19 cellular contexts compared by ENCODE assay signal in genomic region chr3:45165497-45166282, GRCh38. TPM values are rescaled to one million over a fixed set of nuclear protein-coding genes. Genes with fewer than 3 reads are reported as not detected.
DNase-seq lines count a peak whose midpoint lies in the region; ATAC-seq, FAIRE-seq and TF ChIP-seq lines count a peak whose summit lies in the region.
"Had no signal": no experiment of that assay in that cellular context is flagged by ENCODE, and none has a peak within 500 bp of the region (broad histone marks: within the 10 kb centered on the region; RNA-seq: fewer than 3 reads in every experiment).

No MANE protein-coding gene starts in this region.

- peak overlapping the region in 1 of 4 donors; percentile 29 for H3K4me3 Mint-ChIP-seq in CD4-positive, CD25-positive, alpha-beta regulatory T cell
- H3K4me3 Mint-ChIP-seq: activated naive CD4-positive, alpha-beta T cell treated with anti-CD3 and anti-CD28 coated beads, Interleukin-2, amount 50 U/mL, for 24 hours; naive thymus-derived CD8-positive, alpha-beta T cell had no signal

- no peak for TF ChIP-seq POLR2A in K562 (conservative IDR thresholded peaks at IDR 0.05)

- H3K79me2 ChIP-seq in K562 (ENCODE audit: control insufficient read depth, insufficient read depth, low read length), result no peaks in the 10 kb centered on the region

- peaks cover 7 to 42% (median 22%) of the 10 kb centered on the region in 4 donors for H3K4me1 Mint-ChIP-seq in CD4-positive, CD25-positive, alpha-beta regulatory T cell

- intact Hi-C loops in K562 (cut with micrococcal nuclease) (no loop called here), mucosa of descending colon (cut with DNase I, micrococcal nuclease) (no loop called here)

- no peak for TF ChIP-seq CTCF in K562 (IDR thresholded peaks at IDR 0.05 in 2 of 3, conservative IDR thresholded peaks at IDR 0.05 in 1 of 3; ENCODE audit: insufficient read depth in 2 of 3, low read depth in 1 of 3, low read length in 3 of 3)
- TF ChIP-seq CTCF in mucosa of descending colon (IDR thresholded peaks at IDR 0.05), result no peak

- TF ChIP-seq RAD21 in K562 (CRISPR knock-in tag; conservative IDR thresholded peaks at IDR 0.05 in 1 of 2, IDR thresholded peaks at IDR 0.05 in 1 of 2), result no peak

- H3K4me3 ChIP-seq in CD4-positive, CD25-positive, alpha-beta regulatory T cell (ENCODE audit: low read depth, low read length), result no peak overlapping the region
- no peak overlapping the region for H3K4me3 ChIP-seq in K562
- H3K4me3 ChIP-seq in mucosa of descending colon, result no peak overlapping the region
- H3K4me3 ChIP-seq: GM23248, heart left ventricle, sigmoid colon had no signal

- 51% methylated on average over 10 of the region's 10 CpGs for WGBS in K562 (ENCODE audit: insufficient coverage, low coverage, missing lambda C conversion rate)

- H3K36me3 Mint-ChIP-seq in CD4-positive, CD25-positive, alpha-beta regulatory T cell, result no peaks in the 10 kb centered on the region

- POLR2A ChIA-PET in K562 (lab: Yijun Ruan, JAX), result interaction anchor here (0.6 to 1.4 kb wide), 4 partner anchors 11 to 28 kb away, joined by 3 to 4 read pairs (median 4); no protein-coding TSS in a partner anchor

- no peaks in the 10 kb centered on the region for H3K36me3 ChIP-seq in CD4-positive, CD25-positive, alpha-beta regulatory T cell (ENCODE audit: control insufficient read depth, insufficient read depth, low read length)
- H3K36me3 ChIP-seq in K562 (ENCODE audit: control insufficient read depth, insufficient read depth, low read length) (no peaks in the 10 kb centered on the region), mucosa of descending colon (ENCODE audit: low read depth) (no peaks in the 10 kb centered on the region)
- H3K36me3 ChIP-seq: BE2C, heart left ventricle, sigmoid colon had no signal

- BruUV-seq in K562 (replicated peaks; lab: Mats Ljungman, UMichigan), result no TSS peak

- ATAC-seq in CD4-positive, CD25-positive, alpha-beta regulatory T cell (ENCODE audit: low read depth in 2 of 2), result no peak
- no peak for ATAC-seq in K562
- ATAC-seq in mucosa of descending colon, result peak; percentile 41
- ATAC-seq in HG02885 (IDR thresholded peaks at IDR 0.05; ENCODE audit: poor library complexity, unreplicated experiment), result no peak
- ATAC-seq: naive thymus-derived CD8-positive, alpha-beta T cell had no signal

- no peaks in the 10 kb centered on the region for H4K20me1 ChIP-seq in K562 (replicated peaks; ENCODE audit: control insufficient read depth, insufficient read depth, low read length)

- peak overlapping the region in 2 of 3 donors; percentile 85 to 92 for H3K27ac Mint-ChIP-seq in CD4-positive, CD25-positive, alpha-beta regulatory T cell
- H3K27ac Mint-ChIP-seq: activated naive CD4-positive, alpha-beta T cell treated with anti-CD3 and anti-CD28 coated beads, Interleukin-2, amount 50 U/mL, for 24 hours had no signal

- H3K9ac ChIP-seq in K562 (ENCODE audit: insufficient read depth in 1 of 2, low read depth in 2 of 2, low read length in 2 of 2), result no peak overlapping the region
- H3K9ac ChIP-seq: GM23248 had no signal

- peaks cover 6% of the 10 kb centered on the region for H3K27me3 Mint-ChIP-seq in CD4-positive, CD25-positive, alpha-beta regulatory T cell
- H3K27me3 Mint-ChIP-seq: activated naive CD4-positive, alpha-beta T cell treated with anti-CD3 and anti-CD28 coated beads, Interleukin-2, amount 50 U/mL, for 24 hours had no signal

- CTCF ChIA-PET in K562 (lab: Yijun Ruan, JAX; ENCODE audit: low intra/inter-chr PET ratio), result no interaction called here

- peak overlapping the region; percentile 90 for H2AFZ ChIP-seq in K562 (ENCODE audit: low read depth, low read length)
- H2AFZ ChIP-seq: GM23248 had no signal

- H3K27ac ChIP-seq in CD4-positive, CD25-positive, alpha-beta regulatory T cell (ENCODE audit: insufficient read depth, low read length, poor library complexity, severe bottlenecking), result no peak overlapping the region
- H3K27ac ChIP-seq in K562 (ENCODE audit: extremely low read depth, low read depth, low read length), result peak overlapping the region; percentile 59; the same call in 1 of the 3 replicates
- H3K27ac ChIP-seq: heart left ventricle, sigmoid colon had no signal

- peaks cover 0 to 2% (median 0%) of the 10 kb centered on the region in 7 donors for H3K9me3 Mint-ChIP-seq in CD4-positive, CD25-positive, alpha-beta regulatory T cell
- H3K9me3 Mint-ChIP-seq: activated naive CD4-positive, alpha-beta T cell treated with anti-CD3 and anti-CD28 coated beads, Interleukin-2, amount 50 U/mL, for 24 hours had no signal

- in situ Hi-C loops in K562 (cut with MboI), result no loop called here

- H3K27me3 ChIP-seq in CD4-positive, CD25-positive, alpha-beta regulatory T cell (ENCODE audit: control insufficient read depth, insufficient read depth, low read length), result no peaks in the 10 kb centered on the region
- no peaks in the 10 kb centered on the region for H3K27me3 ChIP-seq in K562 (ENCODE audit: control insufficient read depth in 2 of 2, insufficient read depth in 2 of 2, low read length in 2 of 2)
- H3K27me3 ChIP-seq: BE2C, heart left ventricle, sigmoid colon had no signal

- H3K4me2 ChIP-seq in K562 (ENCODE audit: insufficient read depth, low read length), result no peak overlapping the region

- H3K9me1 ChIP-seq in K562 (ENCODE audit: control insufficient read depth, insufficient read depth, low read length), result peaks cover 4% of the 10 kb centered on the region

- FAIRE-seq in K562 (lab: Jason Lieb, UNC), result no peak
- FAIRE-seq: G401.6, TTC549 had no signal

- DNase-seq in CD4-positive, CD25-positive, alpha-beta regulatory T cell, result no peak
- DNase-seq in HT1080 (ENCODE audit: low read depth), result peak; percentile 73
- no peak for DNase-seq in K562 (ENCODE audit: extremely low read depth in 1 of 4, low spot score in 3 of 4)
- no peak for DNase-seq in mucosa of descending colon
- no peak for DNase-seq in hepatic stellate cell (ENCODE audit: low spot score)
- no peak for DNase-seq in NCI-H1048 (lab: John Stamatoyannopoulos, UW)
- DNase-seq: activated CD4-positive, alpha-beta T cell treated with anti-CD3 and anti-CD28 coated beads, Interleukin-2, amount 50 U/mL, for 1 hour; BE2C; GM23248; heart left ventricle; naive thymus-derived CD8-positive, alpha-beta T cell; NCI-H82; posterior cingulate gyrus; sigmoid colon; stimulated activated naive CD4-positive, alpha-beta T cell had no signal

- no peak for TF ChIP-seq EP300 in K562 (IDR thresholded peaks at IDR 0.05; ENCODE audit: low read length)

- peaks cover 17% of the 10 kb centered on the region for H3K4me1 ChIP-seq in CD4-positive, CD25-positive, alpha-beta regulatory T cell (ENCODE audit: control insufficient read depth, insufficient read depth, low read length, poor library complexity, severe bottlenecking)
- H3K4me1 ChIP-seq in K562 (replicated peaks in 1 of 2; ENCODE audit: control insufficient read depth in 2 of 2, insufficient read depth in 2 of 2, low read length in 2 of 2) (peaks cover 12 to 51% of the 10 kb centered on the region in 2 experiments), mucosa of descending colon (ENCODE audit: low read depth) (peaks cover 6% of the 10 kb centered on the region)
- H3K4me1 ChIP-seq: BE2C had no signal

- no peaks in the 10 kb centered on the region for H3K9me3 ChIP-seq in CD4-positive, CD25-positive, alpha-beta regulatory T cell (ENCODE audit: control insufficient read depth in 2 of 2, low read length in 2 of 2)
- peaks cover 10% of the 10 kb centered on the region for H3K9me3 ChIP-seq in K562 (replicated peaks; ENCODE audit: control insufficient read depth, insufficient read depth, low read depth, low read length)
- no peaks in the 10 kb centered on the region for H3K9me3 ChIP-seq in mucosa of descending colon
- H3K9me3 ChIP-seq: BE2C, heart left ventricle, sigmoid colon had no signal

TF ChIP-seq in K562, 482 proteins besides CTCF, POLR2A, EP300 and RAD21 (continues in another document):
- TF ChIP-seq LEF1 (IDR thresholded peaks at IDR 0.05), result no peak
- TF ChIP-seq ZNF280B (CRISPR knock-in tag; IDR thresholded peaks at IDR 0.05), result 0 out of 2 replicates have a peak, but pooled peaks have one; percentile 21

RNA-seq across cellular contexts. Expression of gene CDCP1, which starts 19.5 kb away (rescaled TPM):
- total RNA-seq in CD4-positive, CD25-positive, alpha-beta regulatory T cell, result 0.54 TPM
- 1 to 10 TPM in 2 of 4 donors, under 1 TPM in 2; 0.47 to 2.5 (median 1.5) TPM for polyA plus RNA-seq in CD4-positive, CD25-positive, alpha-beta regulatory T cell
- total RNA-seq in HT1080 (2014; rRNA removed; shearing (Covaris generic)), result 16.9 and 23.8 TPM in 2 replicates
- 45.0 and 51.3 TPM in 2 replicates for polyA plus RNA-seq in HT1080 (2015; cell fraction: cytosol; rRNA removed)
- polyA plus RNA-seq in HT1080 (2015; cell fraction: nucleus; rRNA removed), result 49.2 and 55.4 TPM in 2 replicates
- 51.7 and 78.6 TPM in 2 replicates for total RNA-seq in K562 (2011; cell fraction: chromatin; rRNA removed; ENCODE audit: low replicate concordance)
- 37.6 and 51.9 TPM in 2 replicates for total RNA-seq in K562 (2011; cell fraction: nucleolus; rRNA removed)
- total RNA-seq in K562 (2011; cell fraction: nucleoplasm; rRNA removed), result 53.8 and 71.8 TPM in 2 replicates
- total RNA-seq in K562 (2014; rRNA removed), result 5.2 and 6.4 TPM in 2 replicates
- 5.5 and 6.5 TPM in 2 replicates for total RNA-seq in K562 (2014; rRNA removed; fragmentation: Illumina TruSeq; extraction: Trizol)
- 5.0 and 5.1 TPM in 2 replicates for total RNA-seq in K562 (2015; rRNA removed; fragmentation: Illumina TruSeq; extraction: Trizol)
- total RNA-seq in K562 (2021), result 13.9 and 16.4 TPM in 2 replicates
- 13.9 and 14.5 TPM in 2 replicates for polyA plus RNA-seq in K562 (2011; rRNA removed)
- polyA plus RNA-seq in K562 (2011; cell fraction: cytosol; rRNA removed), result 15.2 and 15.5 TPM in 2 replicates
- polyA plus RNA-seq in K562 (2011; cell fraction: nucleus; rRNA removed), result 13.1 and 19.9 TPM in 2 replicates
- 10.4 and 16.8 TPM in 2 replicates for polyA plus RNA-seq in K562 (2012)
- 9.8 and 11.2 TPM in 2 replicates for polyA plus RNA-seq in K562 (2014; fragmentation: Illumina TruSeq; extraction: Trizol)
- 1 to 10 TPM; 3.9 to 4.8 TPM for polyA plus RNA-seq in K562 (2014; fragmentation: Nextera tagmentation; extraction: Ambion mirVana)
- 5.1 and 6.0 TPM in 2 replicates for polyA plus RNA-seq in K562 (2014; rRNA removed)
- 18.4 and 20.2 TPM in 2 replicates for polyA minus RNA-seq in K562 (2011; rRNA and poly(A)+ RNA removed)
- 19.9 and 20.8 TPM in 2 replicates for polyA minus RNA-seq in K562 (2011; cell fraction: cytosol; rRNA and poly(A)+ RNA removed)
- polyA minus RNA-seq in K562 (2011; cell fraction: nucleus; rRNA and poly(A)+ RNA removed), result 7.9 and 14.8 TPM in 2 replicates
- total RNA-seq in mucosa of descending colon, result 100 to 1,000 TPM in 1 of 3 donors, 10 to 100 TPM in 2; 57.6 to 111 (median 87.5) TPM
- total RNA-seq: naive thymus-derived CD8-positive, alpha-beta T cell had no signal
